Comparison of ENCODE assay signal across 8 cellular contexts in genomic region chr1:165114022-165114888, GRCh38.
DNase-seq lines count a peak whose midpoint lies in the region; ATAC-seq and TF ChIP-seq lines count a peak whose summit lies in the region.

No MANE protein-coding gene starts in this region.

- H4K20me1 ChIP-seq in MM.1S (ENCODE audit: insufficient read depth, low read length), result no peaks in the 10 kb centered on the region
- H4K20me1 ChIP-seq in osteoblast (ENCODE audit: insufficient read depth, low read length), result no peaks in the 10 kb centered on the region

- intact Hi-C loops in left ventricle myocardium superior (cut with micrococcal nuclease) (no loop called here), esophagus muscularis mucosa (cut with DNase I) (no loop called here)

- no peak for ATAC-seq in left ventricle myocardium superior
- ATAC-seq in HG02973 (IDR thresholded peaks at IDR 0.05; ENCODE audit: unreplicated experiment), result no peak

- H3K27me3 ChIP-seq in cardiac muscle cell, result peaks cover 49% of the 10 kb centered on the region
- H3K27me3 ChIP-seq in MM.1S (replicated peaks; ENCODE audit: insufficient read depth, low read length), result no peaks in the 10 kb centered on the region
- H3K27me3 ChIP-seq in esophagus muscularis mucosa, result peaks cover 0 to 31% (median 4%) of the 10 kb centered on the region in 4 donors
- no peaks in the 10 kb centered on the region for H3K27me3 ChIP-seq in osteoblast (ENCODE audit: insufficient read depth, low read length)

- H3K4me1 ChIP-seq in cardiac muscle cell (ENCODE audit: low read depth) (no peaks in the 10 kb centered on the region), MM.1S (ENCODE audit: low read length) (no peaks in the 10 kb centered on the region), esophagus muscularis mucosa (peaks cover 0 to 6% (median 4%) of the 10 kb centered on the region in 4 donors), osteoblast (ENCODE audit: insufficient read depth, low read length) (no peaks in the 10 kb centered on the region)

- no peak overlapping the region for H3K4me2 ChIP-seq in MM.1S (ENCODE audit: low read depth, low read length)
- no peak overlapping the region for H3K4me2 ChIP-seq in osteoblast (ENCODE audit: insufficient read depth, low read length)

- H3K36me3 ChIP-seq in cardiac muscle cell, result no peaks in the 10 kb centered on the region
- no peaks in the 10 kb centered on the region for H3K36me3 ChIP-seq in MM.1S (replicated peaks; ENCODE audit: insufficient read depth, low read length)
- H3K36me3 ChIP-seq in esophagus muscularis mucosa, result no peaks in the 10 kb centered on the region
- H3K36me3 ChIP-seq in osteoblast (ENCODE audit: insufficient read depth, low read length), result no peaks in the 10 kb centered on the region

- no peak overlapping the region for H2AFZ ChIP-seq in MM.1S (ENCODE audit: low read length)
- no peak overlapping the region for H2AFZ ChIP-seq in osteoblast (ENCODE audit: low read length)

- no peak for TF ChIP-seq EP300 in esophagus muscularis mucosa (IDR thresholded peaks at IDR 0.05)

- DNase-seq in cardiac muscle cell (ENCODE audit: low read depth in 1 of 2, low spot score in 1 of 2) (peak; percentile 61 to 74), left ventricle myocardium superior (no peak), MM.1S (peak; percentile 64), SHP77 (lab: John Stamatoyannopoulos, UW) (peak; percentile 58 to 68), esophagus muscularis mucosa (ENCODE audit: extremely low spot score) (no peak), osteoblast (ENCODE audit: insufficient read length, low spot score, missing footprints) (peak; percentile 19)
- DNase-seq in activated CD8-positive, alpha-beta memory T cell treated with anti-CD3 and anti-CD28 coated beads for 24 hours, result no peak

- 26% methylated on average over 14 of the region's 14 CpGs for WGBS in esophagus muscularis mucosa

- TF ChIP-seq CTCF in cardiac muscle cell (IDR thresholded peaks at IDR 0.05; ENCODE audit: low read depth, low read length) (peak; percentile 82), MM.1S (IDR thresholded peaks at IDR 0.05; ENCODE audit: low read length) (peak; percentile 94), esophagus muscularis mucosa (IDR thresholded peaks at IDR 0.05) (peak; percentile 69 to 87 (median 75)), osteoblast (IDR thresholded peaks at IDR 0.05; ENCODE audit: extremely low read depth, low read depth, low read length) (peak; percentile 74)

- H3K4me3 ChIP-seq in cardiac muscle cell (no peak overlapping the region), MM.1S (ENCODE audit: low read length) (no peak overlapping the region), esophagus muscularis mucosa (no peak overlapping the region), osteoblast (ENCODE audit: insufficient read depth, low read length) (no peak overlapping the region)

- no peaks in the 10 kb centered on the region for H3K9me3 ChIP-seq in cardiac muscle cell (ENCODE audit: low read depth)
- H3K9me3 ChIP-seq in MM.1S (replicated peaks; ENCODE audit: insufficient read depth, low read length), result no peaks in the 10 kb centered on the region
- no peaks in the 10 kb centered on the region for H3K9me3 ChIP-seq in esophagus muscularis mucosa
- H3K9me3 ChIP-seq in osteoblast (ENCODE audit: low read depth, low read length), result no peaks in the 10 kb centered on the region

- H3K79me2 ChIP-seq in MM.1S (ENCODE audit: low read length) (no peaks in the 10 kb centered on the region), osteoblast (ENCODE audit: insufficient read depth, low read length) (no peaks in the 10 kb centered on the region)

- H3K9ac ChIP-seq in MM.1S (ENCODE audit: low read length), result no peak overlapping the region

- H3F3A ChIP-seq in MM.1S (ENCODE audit: insufficient read depth, low read length), result no peaks in the 10 kb centered on the region

- TF ChIP-seq POLR2A in esophagus muscularis mucosa (IDR thresholded peaks at IDR 0.05; ENCODE audit: low read depth), result no peak

- no peak overlapping the region for H3K27ac ChIP-seq in cardiac muscle cell
- no peak overlapping the region for H3K27ac ChIP-seq in MM.1S (ENCODE audit: low read length)
- H3K27ac ChIP-seq in esophagus muscularis mucosa (replicated peaks in 1 of 4), result no peak overlapping the region
- H3K27ac ChIP-seq in osteoblast (ENCODE audit: low read depth, low read length), result no peak overlapping the region

- H3K9me2 ChIP-seq in MM.1S (replicated peaks; ENCODE audit: insufficient read depth, low read length), result no peaks in the 10 kb centered on the region

Comparison
In these comparisons a context has a peak if more than half of its experiments do, and no peak if none do; other contexts are left out.
1. DNase-seq: peak in cardiac muscle cell (2 of 2), MM.1S (single experiment), SHP77 (2 of 2) and osteoblast (single experiment); none in left ventricle myocardium superior (single experiment), esophagus muscularis mucosa (single experiment) and activated CD8-positive, alpha-beta memory T cell treated with anti-CD3 and anti-CD28 coated beads for 24 hours (single experiment).
2. Peak in every context shown above with its lines, with median percentiles within 50 percentile points of each other: CTCF ChIP-seq.